Comparison of ENCODE assay signal across 9 cellular contexts in the genomic region with DNA sequence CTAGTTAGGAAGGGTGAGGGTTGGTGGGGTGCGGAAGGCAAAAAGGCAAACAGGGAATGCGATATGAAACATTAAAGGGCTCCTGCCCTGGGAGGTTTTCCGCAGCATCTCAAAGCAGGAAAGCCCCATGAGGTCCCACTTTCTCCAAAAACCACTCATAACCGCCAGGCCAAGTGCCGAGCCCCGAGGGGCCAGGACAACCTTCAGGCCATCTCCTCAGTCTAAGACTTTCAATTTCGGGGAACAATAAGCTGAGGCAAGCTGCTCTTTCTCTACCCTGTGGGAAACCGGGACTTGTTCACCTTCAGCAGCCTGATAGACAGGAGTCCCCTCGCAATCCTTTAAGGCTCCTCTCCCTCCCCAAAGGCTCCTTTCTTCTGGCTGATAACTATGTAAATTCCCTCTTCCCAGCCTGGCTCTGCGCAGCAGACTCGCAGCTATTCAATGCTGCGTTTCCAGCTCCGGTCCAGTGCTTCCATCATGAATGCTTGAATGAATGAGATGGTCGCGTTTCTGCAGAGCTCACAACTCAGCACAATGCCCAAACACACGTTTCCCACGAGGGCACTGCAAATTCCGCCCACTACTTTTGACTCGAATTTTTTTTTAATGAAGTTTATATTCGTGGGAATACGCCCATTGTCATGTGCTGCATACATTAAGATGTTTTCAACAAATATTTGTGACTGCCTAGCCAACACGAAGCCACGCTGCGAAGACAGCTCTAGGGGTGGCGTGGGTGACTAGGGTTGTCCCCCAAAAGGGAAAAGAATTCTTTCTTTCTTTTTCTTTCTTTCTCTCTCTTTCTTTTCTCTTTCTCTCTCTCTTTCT. TPM values are rescaled to one million over a fixed set of nuclear protein-coding genes. Genes with fewer than 3 reads are reported as not detected.
DNase-seq lines count a peak whose midpoint lies in the region; ATAC-seq and TF ChIP-seq lines count a peak whose summit lies in the region.
"Had no signal": no experiment of that assay in that cellular context is flagged by ENCODE, and none has a peak within 500 bp of the region (broad histone marks: within the 10 kb centered on the region; RNA-seq: fewer than 3 reads in every experiment).

No MANE protein-coding gene starts in this region.

- POLR2A ChIA-PET in activated naive CD8-positive, alpha-beta T cell treated with anti-CD3 and anti-CD28 coated beads, Interleukin-2, amount 10 ng/mL, durations not matched to agents 7 days and 5 days (lab: Charles Lee) = no interaction called here
- POLR2A ChIA-PET in CD8-positive, alpha-beta T cell (lab: Charles Lee) = no interaction called here

- H3K36me3 ChIP-seq in thoracic aorta = no peaks in the 10 kb centered on the region
- no peaks in the 10 kb centered on the region for H3K36me3 ChIP-seq in CD8-positive, alpha-beta T cell (ENCODE audit: insufficient read depth, low read length)

- no peaks in the 10 kb centered on the region for H3K9me3 ChIP-seq in thoracic aorta
- H3K9me3 ChIP-seq in CD8-positive, alpha-beta T cell (ENCODE audit: low read length) = no peaks in the 10 kb centered on the region

- no peak for DNase-seq in T-helper 2 cell treated with Interferon-gamma antibody and Interleukin-4, amounts not matched to agents 5 μg/mL and 100 μg/mL, for 36 hours (ENCODE audit: low spot score)
- DNase-seq in T-helper 2 cell = no peak
- no peak for DNase-seq in activated naive CD8-positive, alpha-beta T cell treated with anti-CD3 and anti-CD28 coated beads, Interleukin-2, amount 10 ng/mL, durations not matched to agents 7 days and 5 days
- DNase-seq in kidney glomerular epithelial cell (lab: John Stamatoyannopoulos, UW) = peak; percentile 43
- no peak for DNase-seq in thoracic aorta (ENCODE audit: low spot score)
- DNase-seq in NCI-H146 treated with DMSO at 0.1 percent for 48 hours (lab: John Stamatoyannopoulos, UW; ENCODE audit: unreplicated experiment) = no peak
- DNase-seq in CD8-positive, alpha-beta T cell = no peak
- no peak for DNase-seq in KG1 (lab: John Stamatoyannopoulos, UW)
- DNase-seq: CD4-positive, CD25-positive, alpha-beta regulatory T cell had no signal

- H3K4me1 Mint-ChIP-seq in T-helper 2 cell treated with Interferon-gamma antibody and Interleukin-4, amounts not matched to agents 5 μg/mL and 100 μg/mL, for 36 hours (ENCODE audit: low read depth) = no peaks in the 10 kb centered on the region
- no peaks in the 10 kb centered on the region for H3K4me1 Mint-ChIP-seq in activated naive CD8-positive, alpha-beta T cell treated with anti-CD3 and anti-CD28 coated beads, Interleukin-2, amount 10 ng/mL, durations not matched to agents 7 days and 5 days
- H3K4me1 Mint-ChIP-seq in CD8-positive, alpha-beta T cell (ENCODE audit: low read depth) = peaks cover 6% of the 10 kb centered on the region

- H3K4me3 ChIP-seq in thoracic aorta = peak overlapping the region; percentile 72
- H3K4me3 ChIP-seq in CD8-positive, alpha-beta T cell (ENCODE audit: low read depth, low read length) = no peak overlapping the region

- no peak for TF ChIP-seq CTCF in thoracic aorta (IDR thresholded peaks at IDR 0.05)
- TF ChIP-seq CTCF in CD8-positive, alpha-beta T cell (IDR thresholded peaks at IDR 0.05) = no peak

- no peak overlapping the region for H3K27ac ChIP-seq in thoracic aorta
- no peak overlapping the region for H3K27ac ChIP-seq in CD8-positive, alpha-beta T cell (ENCODE audit: low read depth, low read length)

- CTCF ChIA-PET in CD8-positive, alpha-beta T cell (lab: Charles Lee) = no interaction called here

- no peaks in the 10 kb centered on the region for H3K36me3 Mint-ChIP-seq in T-helper 2 cell treated with Interferon-gamma antibody and Interleukin-4, amounts not matched to agents 5 μg/mL and 100 μg/mL, for 36 hours (ENCODE audit: low read depth)
- H3K36me3 Mint-ChIP-seq in activated naive CD8-positive, alpha-beta T cell treated with anti-CD3 and anti-CD28 coated beads, Interleukin-2, amount 10 ng/mL, durations not matched to agents 7 days and 5 days = no peaks in the 10 kb centered on the region
- H3K36me3 Mint-ChIP-seq in CD8-positive, alpha-beta T cell = no peaks in the 10 kb centered on the region
- H3K36me3 Mint-ChIP-seq: CD4-positive, CD25-positive, alpha-beta regulatory T cell had no signal

- intact Hi-C loops in CD8-positive, alpha-beta T cell (cut with DNase I, micrococcal nuclease) = no loop called here

- ATAC-seq in activated naive CD8-positive, alpha-beta T cell treated with anti-CD3 and anti-CD28 coated beads, Interleukin-2, amount 10 ng/mL, durations not matched to agents 7 days and 5 days (ENCODE audit: low read depth) = no peak
- ATAC-seq in thoracic aorta (ENCODE audit: insufficient number of reproducible peaks, low FRiP score, low read depth) = no peak
- ATAC-seq in CD8-positive, alpha-beta T cell = no peak

- peaks cover 34% of the 10 kb centered on the region for H3K27me3 Mint-ChIP-seq in T-helper 2 cell treated with Interferon-gamma antibody and Interleukin-4, amounts not matched to agents 5 μg/mL and 100 μg/mL, for 36 hours (ENCODE audit: low read depth)
- peaks cover 29% of the 10 kb centered on the region for H3K27me3 Mint-ChIP-seq in activated naive CD8-positive, alpha-beta T cell treated with anti-CD3 and anti-CD28 coated beads, Interleukin-2, amount 10 ng/mL, durations not matched to agents 7 days and 5 days
- H3K27me3 Mint-ChIP-seq in CD8-positive, alpha-beta T cell (ENCODE audit: low read depth) = peaks cover 40% of the 10 kb centered on the region

- H3K27me3 ChIP-seq in thoracic aorta (replicated peaks; ENCODE audit: insufficient read depth) = no peaks in the 10 kb centered on the region
- no peaks in the 10 kb centered on the region for H3K27me3 ChIP-seq in CD8-positive, alpha-beta T cell (ENCODE audit: insufficient read depth, low read length)

- H3K9me3 Mint-ChIP-seq in T-helper 2 cell treated with Interferon-gamma antibody and Interleukin-4, amounts not matched to agents 5 μg/mL and 100 μg/mL, for 36 hours = no peaks in the 10 kb centered on the region
- peaks cover 4% of the 10 kb centered on the region for H3K9me3 Mint-ChIP-seq in activated naive CD8-positive, alpha-beta T cell treated with anti-CD3 and anti-CD28 coated beads, Interleukin-2, amount 10 ng/mL, durations not matched to agents 7 days and 5 days
- H3K9me3 Mint-ChIP-seq in CD8-positive, alpha-beta T cell = peaks cover 4% of the 10 kb centered on the region

- H3K27ac Mint-ChIP-seq in T-helper 2 cell treated with Interferon-gamma antibody and Interleukin-4, amounts not matched to agents 5 μg/mL and 100 μg/mL, for 36 hours = no peak overlapping the region
- no peak overlapping the region for H3K27ac Mint-ChIP-seq in activated naive CD8-positive, alpha-beta T cell treated with anti-CD3 and anti-CD28 coated beads, Interleukin-2, amount 10 ng/mL, durations not matched to agents 7 days and 5 days
- H3K27ac Mint-ChIP-seq in CD8-positive, alpha-beta T cell = no peak overlapping the region

- H3K4me1 ChIP-seq in thoracic aorta (ENCODE audit: control insufficient read depth in 1 of 2, low read depth in 2 of 2) = peaks cover 10 to 22% of the 10 kb centered on the region in 2 donors
- no peaks in the 10 kb centered on the region for H3K4me1 ChIP-seq in CD8-positive, alpha-beta T cell (ENCODE audit: insufficient read depth, low read length)

- H3K4me3 Mint-ChIP-seq in T-helper 2 cell treated with Interferon-gamma antibody and Interleukin-4, amounts not matched to agents 5 μg/mL and 100 μg/mL, for 36 hours = peak overlapping the region; percentile 5
- H3K4me3 Mint-ChIP-seq in activated naive CD8-positive, alpha-beta T cell treated with anti-CD3 and anti-CD28 coated beads, Interleukin-2, amount 10 ng/mL, durations not matched to agents 7 days and 5 days = peak overlapping the region; percentile 64
- H3K4me3 Mint-ChIP-seq in CD8-positive, alpha-beta T cell = no peak overlapping the region
- H3K4me3 Mint-ChIP-seq: CD4-positive, CD25-positive, alpha-beta regulatory T cell had no signal

RNA-seq across cellular contexts. Expression of a gene that starts 1.4 kb away (rescaled TPM):
- not detected for total RNA-seq in activated naive CD8-positive, alpha-beta T cell treated with anti-CD3 and anti-CD28 coated beads, Interleukin-2, amount 10 ng/mL, durations not matched to agents 7 days and 5 days
- under 1 TPM in 1 of 2 donors, not detected in 1; 0.56 TPM for total RNA-seq in thoracic aorta
- total RNA-seq in CD8-positive, alpha-beta T cell = not detected
- total RNA-seq: CD4-positive, CD25-positive, alpha-beta regulatory T cell had no signal
